ENCODE assay signal across 10 cellular contexts in the genomic region with DNA sequence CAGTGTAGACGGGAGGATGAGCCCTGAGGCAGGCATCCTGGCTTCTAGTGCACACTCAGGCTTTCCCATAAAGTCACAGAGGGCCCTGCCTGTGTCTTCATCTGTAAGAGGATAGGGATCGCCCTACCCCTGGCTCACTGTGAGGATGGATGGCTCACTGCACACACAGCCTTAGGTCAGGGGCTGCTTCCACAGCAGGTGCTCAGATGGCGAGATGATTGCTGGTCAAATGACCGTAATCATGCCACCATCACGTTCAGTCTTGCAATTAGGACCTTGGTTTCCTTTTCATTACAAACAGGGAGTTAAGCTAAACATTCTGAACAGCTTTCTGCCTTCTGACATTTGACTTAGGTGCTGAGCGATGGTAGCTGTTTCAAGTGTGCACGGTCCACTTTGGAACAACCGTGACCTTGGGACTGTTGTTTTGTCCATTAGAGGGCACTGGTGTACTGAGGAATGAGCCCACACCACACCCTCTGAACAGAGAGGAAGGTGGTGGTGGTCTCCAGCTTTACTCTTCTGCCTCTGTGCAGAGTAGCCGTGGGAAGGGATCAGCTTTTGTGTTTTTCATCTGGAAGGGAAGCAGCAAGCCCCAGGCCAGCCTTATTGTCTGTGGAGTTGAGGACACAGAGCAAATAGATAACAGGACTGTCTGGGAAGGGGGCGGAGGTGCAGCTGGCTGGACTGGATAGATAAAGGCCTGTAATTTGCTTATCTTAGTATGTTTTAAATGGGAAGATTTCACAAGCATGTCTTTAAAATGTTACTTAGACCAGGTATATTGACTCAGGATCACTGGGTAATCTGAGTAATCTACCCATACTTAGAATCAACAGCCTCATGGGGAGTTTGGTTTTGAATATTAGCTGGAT.
DNase-seq lines count a peak whose midpoint lies in the region; ATAC-seq and TF ChIP-seq lines count a peak whose summit lies in the region.
"Had no signal": no experiment of that assay in that cellular context is flagged by ENCODE, and none has a peak within 500 bp of the region (broad histone marks: within the 10 kb centered on the region; RNA-seq: fewer than 3 reads in every experiment).

No MANE protein-coding gene starts in this region.

- H3K4me3 ChIP-seq in AG10803 (ENCODE audit: low read length) (no peak overlapping the region), WI38 (ENCODE audit: low read depth, low read length) (no peak overlapping the region)
- H3K4me3 ChIP-seq: HAP-1 had no signal

- ATAC-seq in left colon: peak; percentile 44
- no peak for ATAC-seq in GM18867 (IDR thresholded peaks at IDR 0.05; ENCODE audit: unreplicated experiment)
- ATAC-seq in HG03280 (IDR thresholded peaks at IDR 0.05; ENCODE audit: unreplicated experiment): no peak
- no peak for ATAC-seq in GM18520 (IDR thresholded peaks at IDR 0.05; ENCODE audit: unreplicated experiment)

- intact Hi-C loops in left colon (cut with DNase I, micrococcal nuclease): no loop called here

- no peak for DNase-seq in AG10803 (ENCODE audit: low read depth)
- peak; percentile 29 for DNase-seq in HT1080 (ENCODE audit: low read depth)
- DNase-seq in left colon: no peak
- no peak for DNase-seq in hepatic stellate cell (ENCODE audit: low spot score)
- DNase-seq: DMS79 had no signal

- TF ChIP-seq CTCF in AG10803 (conservative IDR thresholded peaks at IDR 0.05; ENCODE audit: low read length) (peak; percentile 23; the same call in 1 of the 2 replicates), WI38 (IDR thresholded peaks at IDR 0.05; ENCODE audit: low read depth, low read length) (0 out of 2 replicates have a peak, but pooled peaks have one; percentile 8)
